In the genomic region with DNA sequence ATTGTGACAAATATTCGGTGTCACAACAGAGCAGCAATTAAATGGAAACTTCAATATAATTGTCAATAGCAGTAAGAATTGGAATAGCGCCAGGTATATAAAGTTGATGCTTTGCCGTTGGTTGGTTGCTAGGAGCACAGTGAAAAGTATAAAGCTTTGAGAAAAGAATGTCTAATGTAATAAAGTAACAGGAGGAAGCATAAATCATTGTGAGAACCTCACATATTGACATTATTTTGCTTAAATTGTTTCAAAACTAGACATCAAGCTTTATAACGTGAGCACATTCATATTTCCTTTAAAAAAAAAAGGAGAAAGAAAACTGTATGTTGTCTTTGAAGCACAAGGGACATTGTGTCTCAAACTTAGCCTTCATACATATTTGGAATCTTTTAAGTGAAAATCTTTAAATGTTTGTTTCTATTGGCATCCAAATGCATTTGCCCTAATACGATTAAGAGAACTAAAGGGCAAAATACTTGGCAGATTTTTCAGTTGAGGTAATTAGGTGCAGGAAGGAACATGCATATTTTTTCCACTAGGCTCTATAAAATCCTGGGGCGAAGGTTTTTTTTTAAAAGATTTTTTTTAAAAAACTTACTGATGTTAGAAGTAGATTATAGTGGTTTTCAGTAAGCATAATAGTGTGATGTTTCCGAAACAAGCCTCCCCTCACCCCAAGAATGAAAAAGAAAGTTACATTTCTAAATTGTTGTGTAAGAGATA, we compare ENCODE assay signal across 11 cellular contexts.
A peak's percentile ranks its signal among the peaks of the same experiment; 100 is the strongest.
DNase-seq lines count a peak whose midpoint lies in the region; ATAC-seq and TF ChIP-seq lines count a peak whose summit lies in the region.
"Had no signal": no experiment of that assay in that cellular context is flagged by ENCODE, and none has a peak within 500 bp of the region (broad histone marks: within the 10 kb centered on the region; RNA-seq: fewer than 3 reads in every experiment).

No MANE protein-coding gene starts in this region.

- 27 to 28% methylated on average over 7 of the region's 7 CpGs for WGBS in tibial nerve, 2 donors

- H3K9me3 ChIP-seq in left lung: no peaks in the 10 kb centered on the region
- H3K9me3 ChIP-seq in tibial nerve: no peaks in the 10 kb centered on the region

- TF ChIP-seq CTCF in left lung (IDR thresholded peaks at IDR 0.05) (no peak), tibial nerve (IDR thresholded peaks at IDR 0.05) (no peak)

- no peaks in the 10 kb centered on the region for H3K27me3 Mint-ChIP-seq in activated T-cell treated with anti-CD3 and anti-CD28 coated beads, Interleukin-2, amount 50 U/mL, for 4 hours (ENCODE audit: low read depth)
- H3K27me3 Mint-ChIP-seq in activated naive CD8-positive, alpha-beta T cell treated with anti-CD3 and anti-CD28 coated beads, Interleukin-2, amount 50 U/mL, for 24 hours: no peaks in the 10 kb centered on the region

- no peaks in the 10 kb centered on the region for H3K9me3 Mint-ChIP-seq in activated T-cell treated with anti-CD3 and anti-CD28 coated beads, Interleukin-2, amount 50 U/mL, for 4 hours
- no peaks in the 10 kb centered on the region for H3K9me3 Mint-ChIP-seq in activated naive CD8-positive, alpha-beta T cell treated with anti-CD3 and anti-CD28 coated beads, Interleukin-2, amount 50 U/mL, for 24 hours

- TF ChIP-seq EP300 in tibial nerve (IDR thresholded peaks at IDR 0.05): peak in 1 of 2 donors; percentile 25

- DNase-seq in activated T-cell treated with anti-CD3 and anti-CD28 coated beads, Interleukin-2, amount 50 U/mL, for 4 hours: no peak
- DNase-seq in activated T-cell treated with anti-CD3 and anti-CD28 coated beads, Interleukin-2, amount 50 U/mL, for 1 hour: no peak
- no peak for DNase-seq in activated naive CD8-positive, alpha-beta T cell treated with anti-CD3 and anti-CD28 coated beads, Interleukin-2, amount 50 U/mL, for 24 hours
- no peak for DNase-seq in left lung
- no peak for DNase-seq in tibial nerve (ENCODE audit: low spot score in 2 of 2)
- no peak for DNase-seq in iPS-NIHi7 (ENCODE audit: extremely low spot score)
- DNase-seq: activated CD4-positive, CD25-positive, alpha-beta regulatory T cell treated with anti-CD3 and anti-CD28 coated beads, Interleukin-2, amount 50 U/mL, for 72 hours; C1 segment of cervical spinal cord had no signal

- TF ChIP-seq POLR2A in tibial nerve (IDR thresholded peaks at IDR 0.05): no peak

- peaks cover 24 to 58% of the 10 kb centered on the region in 2 donors for H3K4me1 ChIP-seq in left lung
- peaks cover 0 to 46% (median 27%) of the 10 kb centered on the region in 4 donors for H3K4me1 ChIP-seq in tibial nerve

- H3K4me3 ChIP-seq in left lung (no peak overlapping the region), tibial nerve (peak overlapping the region in 2 of 4 donors; percentile 18)

- H3K4me3 Mint-ChIP-seq in activated T-cell treated with anti-CD3 and anti-CD28 coated beads, Interleukin-2, amount 50 U/mL, for 4 hours: peak overlapping the region; percentile 69
- H3K4me3 Mint-ChIP-seq in activated naive CD8-positive, alpha-beta T cell treated with anti-CD3 and anti-CD28 coated beads, Interleukin-2, amount 50 U/mL, for 24 hours: peak overlapping the region; percentile 68

- peak overlapping the region; percentile 88 to 94 for H3K27ac ChIP-seq in left lung
- H3K27ac ChIP-seq in tibial nerve: peak overlapping the region; percentile 61 to 90 (median 79)
- H3K27ac ChIP-seq: KMS-11 had no signal

- H3K27me3 ChIP-seq in left lung: no peaks in the 10 kb centered on the region
- no peaks in the 10 kb centered on the region for H3K27me3 ChIP-seq in tibial nerve

- intact Hi-C loops in left lung (cut with DNase I): no loop called here

- H3K36me3 ChIP-seq in left lung (no peaks in the 10 kb centered on the region), tibial nerve (no peaks in the 10 kb centered on the region)

- H3K36me3 Mint-ChIP-seq in activated T-cell treated with anti-CD3 and anti-CD28 coated beads, Interleukin-2, amount 50 U/mL, for 4 hours (ENCODE audit: insufficient read depth): peaks cover 30% of the 10 kb centered on the region
- peaks cover 45% of the 10 kb centered on the region for H3K36me3 Mint-ChIP-seq in activated naive CD8-positive, alpha-beta T cell treated with anti-CD3 and anti-CD28 coated beads, Interleukin-2, amount 50 U/mL, for 24 hours (ENCODE audit: low read depth)

- H3K4me1 Mint-ChIP-seq in activated T-cell treated with anti-CD3 and anti-CD28 coated beads, Interleukin-2, amount 50 U/mL, for 4 hours (ENCODE audit: low read depth): peaks cover 88% of the 10 kb centered on the region
- peaks cover 81% of the 10 kb centered on the region for H3K4me1 Mint-ChIP-seq in activated naive CD8-positive, alpha-beta T cell treated with anti-CD3 and anti-CD28 coated beads, Interleukin-2, amount 50 U/mL, for 24 hours

- peak; percentile 12 to 39 for ATAC-seq in activated T-cell treated with anti-CD3 and anti-CD28 coated beads, Interleukin-2, amount 50 U/mL, for 4 hours
- no peak for ATAC-seq in activated naive CD8-positive, alpha-beta T cell treated with anti-CD3 and anti-CD28 coated beads, Interleukin-2, amount 50 U/mL, for 24 hours
- ATAC-seq in left lung (no peak), HG02938 (IDR thresholded peaks at IDR 0.05; ENCODE audit: unreplicated experiment) (no peak), GM19395 (IDR thresholded peaks at IDR 0.05; ENCODE audit: unreplicated experiment) (no peak)

- peak overlapping the region; percentile 97 for H3K27ac Mint-ChIP-seq in activated naive CD8-positive, alpha-beta T cell treated with anti-CD3 and anti-CD28 coated beads, Interleukin-2, amount 50 U/mL, for 24 hours

Comparison
In these comparisons a context has a peak if more than half of its experiments do, and no peak if none do; other contexts are left out.
1. ATAC-seq: peak in activated T-cell treated with anti-CD3 and anti-CD28 coated beads, Interleukin-2, amount 50 U/mL, for 4 hours (2 of 2); none in activated naive CD8-positive, alpha-beta T cell treated with anti-CD3 and anti-CD28 coated beads, Interleukin-2, amount 50 U/mL, for 24 hours (single experiment), left lung (single experiment), HG02938 (single experiment) and GM19395 (single experiment).